In genomic region chr13:39282400-39282972, GRCh38 we compare ENCODE assay signal across 14 cellular contexts.
DNase-seq lines count a peak whose midpoint lies in the region; ATAC-seq and TF ChIP-seq lines count a peak whose summit lies in the region.
"Had no signal": no experiment of that assay in that cellular context is flagged by ENCODE, and none has a peak within 500 bp of the region (broad histone marks: within the 10 kb centered on the region; RNA-seq: fewer than 3 reads in every experiment).

No MANE protein-coding gene starts in this region.

- ATAC-seq in Right ventricle myocardium inferior (peak; percentile 16), heart right ventricle (no peak), GM21786 (IDR thresholded peaks at IDR 0.05; ENCODE audit: unreplicated experiment) (peak; percentile 98), HG03354 (IDR thresholded peaks at IDR 0.05; ENCODE audit: poor library complexity, severe bottlenecking, unreplicated experiment) (peak; percentile 93)
- ATAC-seq: PC-3 had no signal

- intact Hi-C loops in Right ventricle myocardium inferior (cut with DNase I): no loop called here
- intact Hi-C loops in heart right ventricle (cut with DNase I): no loop called here

- H3K36me3 ChIP-seq in heart right ventricle: no peaks in the 10 kb centered on the region
- H3K36me3 ChIP-seq: sigmoid colon had no signal

- peaks cover 21% of the 10 kb centered on the region for H3K4me1 Mint-ChIP-seq in mesothelial cell of epicardium

- no peak overlapping the region for H3K4me3 Mint-ChIP-seq in mesothelial cell of epicardium

- peaks cover 0 to 14% (median 0%) of the 10 kb centered on the region in 9 donors for H3K4me1 ChIP-seq in heart right ventricle
- H3K4me1 ChIP-seq: sigmoid colon had no signal

- DNase-seq in Right ventricle myocardium inferior (ENCODE audit: missing footprints): no peak
- no peak for DNase-seq in heart right ventricle
- DNase-seq in mesothelial cell of epicardium (ENCODE audit: low spot score in 2 of 2, unreplicated experiment in 2 of 2): no peak
- no peak for DNase-seq in epidermal melanocyte (ENCODE audit: insufficient read length, low spot score)
- no peak for DNase-seq in DMS114 treated with DMSO at 0.1 percent for 48 hours (lab: John Stamatoyannopoulos, UW; ENCODE audit: unreplicated experiment)
- DNase-seq in stimulated activated CD4-positive, alpha-beta T cell treated with anti-CD3 and anti-CD28 coated beads, Interleukin-2, amount 100 ng/mL, for 48 hours: no peak
- DNase-seq: dermis blood vessel endothelial cell, midbrain, NCI-H1436, PC-3, sigmoid colon had no signal

- 79 to 85% methylated on average over 4 of the region's 4 CpGs for WGBS in heart right ventricle, 2 donors

- no peaks in the 10 kb centered on the region for H3K27me3 ChIP-seq in heart right ventricle
- H3K27me3 ChIP-seq: sigmoid colon had no signal

- no peak overlapping the region for H3K4me3 ChIP-seq in heart right ventricle
- H3K4me3 ChIP-seq: sigmoid colon had no signal

- peaks cover 14% of the 10 kb centered on the region for H3K9me3 Mint-ChIP-seq in mesothelial cell of epicardium

- H3K27me3 Mint-ChIP-seq in mesothelial cell of epicardium (ENCODE audit: low read depth): no peaks in the 10 kb centered on the region

- H3K9me3 ChIP-seq in heart right ventricle: peaks cover 0 to 12% (median 6%) of the 10 kb centered on the region in 11 donors

- no peak for TF ChIP-seq CTCF in heart right ventricle (IDR thresholded peaks at IDR 0.05)
- no peak for TF ChIP-seq CTCF in mesothelial cell of epicardium (IDR thresholded peaks at IDR 0.05; ENCODE audit: unreplicated experiment)

- H3K27ac ChIP-seq in heart right ventricle: peak overlapping the region in 2 of 10 donors; percentile 31 to 33
- H3K27ac ChIP-seq: HL-60, sigmoid colon had no signal

- peaks cover 3% of the 10 kb centered on the region for H3K36me3 Mint-ChIP-seq in mesothelial cell of epicardium

- no peak overlapping the region for H3K27ac Mint-ChIP-seq in mesothelial cell of epicardium

Comparison
In these comparisons a context has a peak if more than half of its experiments do, and no peak if none do; other contexts are left out.
1. ATAC-seq: peak in Right ventricle myocardium inferior (single experiment), GM21786 (single experiment) and HG03354 (single experiment); none in heart right ventricle (0 of 8).